Comparison of ENCODE assay signal across 18 cellular contexts in genomic region chr10:3460420-3461128, GRCh38.
"Had no signal": no experiment of that assay in that cellular context is flagged by ENCODE, and none has a peak within 500 bp of the region (broad histone marks: within the 10 kb centered on the region; RNA-seq: fewer than 3 reads in every experiment).

No MANE protein-coding gene starts in this region.

- ATAC-seq: activated CD8-positive, alpha-beta memory T cell treated with anti-CD3 and anti-CD28 coated beads, Interleukin-2, amount 10 ng/mL, durations not matched to agents 7 days and 5 days; effector memory CD8-positive, alpha-beta T cell; foreskin keratinocyte; left cardiac atrium; lower lobe of right lung; natural killer cell treated with Interleukin-12 subunit alpha and Interleukin-12 subunit beta and Interleukin-15 and Interleukin-18, amount 100 ng/mL, for 72 hours; right lobe of liver; stimulated activated effector memory CD8-positive, alpha-beta T cell treated with anti-CD3 and anti-CD28 coated beads, Interleukin-12 subunit alpha, Interleukin-12 subunit beta, amount 100 ng/mL, for 72 hours; upper lobe of right lung had no signal

- H3K36me3 ChIP-seq: lower lobe of right lung, right lobe of liver, thoracic aorta, upper lobe of right lung had no signal

- H3K9me3 ChIP-seq: lower lobe of right lung, right lobe of liver, thoracic aorta, upper lobe of right lung had no signal

- DNase-seq: activated CD4-positive, alpha-beta memory T cell treated with anti-CD3 and anti-CD28 coated beads, Interleukin-2, amount 10 ng/mL, durations not matched to agents 7 days and 5 days; activated CD4-positive, alpha-beta T cell treated with anti-CD3 and anti-CD28 coated beads for 48 hours; activated CD4-positive, CD25-positive, alpha-beta regulatory T cell; activated CD8-positive, alpha-beta memory T cell treated with anti-CD3 and anti-CD28 coated beads, Interleukin-2, amount 10 ng/mL, durations not matched to agents 7 days and 5 days; effector memory CD8-positive, alpha-beta T cell; foreskin keratinocyte; left cardiac atrium; lower lobe of right lung; right lobe of liver; stimulated activated CD4-positive, alpha-beta T cell treated with anti-CD3 and anti-CD28 coated beads, Interleukin-4, amount 100 ng/mL, for 24 hours; T-helper 9 cell; upper lobe of right lung had no signal

- H3K4me3 ChIP-seq: hepatocyte, lower lobe of right lung, right lobe of liver, smooth muscle cell, thoracic aorta, upper lobe of right lung had no signal

- H3K4me1 ChIP-seq: parathyroid adenoma had no signal

- H3K27ac ChIP-seq: hepatocyte, lower lobe of right lung, parathyroid adenoma, right lobe of liver, thoracic aorta, upper lobe of right lung had no signal
